In the genomic region with DNA sequence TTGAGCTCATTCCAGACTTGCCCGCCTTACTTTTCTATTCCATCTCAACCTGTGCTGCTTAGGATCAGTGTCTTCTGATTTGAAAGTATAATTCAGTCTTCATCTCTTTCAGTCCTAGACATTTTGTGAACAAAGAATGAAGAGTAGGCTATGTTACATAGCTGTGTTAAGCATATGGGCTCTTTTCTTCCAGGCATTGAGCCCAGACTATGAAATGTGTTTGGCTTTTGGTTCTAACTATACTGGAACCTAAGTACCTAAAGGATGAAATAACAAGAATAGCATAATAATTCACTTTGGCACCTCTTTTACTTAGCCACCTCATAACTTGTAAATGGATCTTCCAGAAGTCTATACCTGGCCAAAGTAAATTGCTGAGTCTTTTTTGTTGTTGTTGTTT, we compare ENCODE assay signal across 27 cellular contexts.
"Had no signal": no experiment of that assay in that cellular context is flagged by ENCODE, and none has a peak within 500 bp of the region (broad histone marks: within the 10 kb centered on the region; RNA-seq: fewer than 3 reads in every experiment).

No MANE protein-coding gene starts in this region.

- H3K79me2 ChIP-seq: parathyroid adenoma had no signal

- H3K4me3 ChIP-seq: coronary artery, gastroesophageal sphincter, heart left ventricle, left ventricle myocardium inferior, mucosa of descending colon, smooth muscle cell, thoracic aorta, upper lobe of left lung had no signal

- H3K4me3 Mint-ChIP-seq: activated CD8-positive, alpha-beta T cell treated with anti-CD3 and anti-CD28 coated beads for 36 hours; activated naive CD4-positive, alpha-beta T cell treated with anti-CD3 and anti-CD28 coated beads, Interleukin-2, amount 10 ng/mL, durations not matched to agents 7 days and 5 days; activated naive CD8-positive, alpha-beta T cell treated with anti-CD3 and anti-CD28 coated beads, Interleukin-2, amount 50 U/mL, for 24 hours; naive B cell; T-cell had no signal

- H3K27me3 ChIP-seq: brain microvascular endothelial cell, gastroesophageal sphincter, heart left ventricle, neutrophil, upper lobe of left lung had no signal

- H3K4me1 ChIP-seq: parathyroid adenoma had no signal

- H3K9me3 Mint-ChIP-seq: activated CD8-positive, alpha-beta T cell treated with anti-CD3 and anti-CD28 coated beads for 36 hours; activated naive CD4-positive, alpha-beta T cell treated with anti-CD3 and anti-CD28 coated beads, Interleukin-2, amount 10 ng/mL, durations not matched to agents 7 days and 5 days; activated naive CD8-positive, alpha-beta T cell treated with anti-CD3 and anti-CD28 coated beads, Interleukin-2, amount 50 U/mL, for 24 hours; naive B cell; T-cell had no signal

- H3K4me1 Mint-ChIP-seq: activated naive CD4-positive, alpha-beta T cell treated with anti-CD3 and anti-CD28 coated beads, Interleukin-2, amount 10 ng/mL, durations not matched to agents 7 days and 5 days; activated naive CD8-positive, alpha-beta T cell treated with anti-CD3 and anti-CD28 coated beads, Interleukin-2, amount 50 U/mL, for 24 hours; naive B cell had no signal

- H3K27ac ChIP-seq: brain microvascular endothelial cell, coronary artery, gastroesophageal sphincter, heart left ventricle, left ventricle myocardium inferior, neutrophil, parathyroid adenoma, thoracic aorta, upper lobe of left lung had no signal

- DNase-seq: activated CD4-positive, alpha-beta T cell treated with anti-CD3 and anti-CD28 coated beads for 48 hours; activated CD4-positive, CD25-positive, alpha-beta regulatory T cell; activated CD8-positive, alpha-beta T cell treated with anti-CD3 and anti-CD28 coated beads for 36 hours; activated effector memory CD4-positive, alpha-beta T cell treated with Interleukin-2 at 50 U/mL for 16 hours; activated naive CD4-positive, alpha-beta T cell treated with anti-CD3 and anti-CD28 coated beads, Interleukin-2, amount 10 ng/mL, durations not matched to agents 7 days and 5 days; activated naive CD8-positive, alpha-beta T cell treated with anti-CD3 and anti-CD28 coated beads, Interleukin-2, amount 50 U/mL, for 24 hours; activated T-cell treated with anti-CD3 and anti-CD28 coated beads, Interleukin-2, amount 50 U/mL, for 1 hour; anterior cingulate cortex; brain microvascular endothelial cell; central memory CD4-positive, alpha-beta T cell; heart left ventricle; kidney glomerular epithelial cell; left ventricle myocardium inferior; mucosa of descending colon; naive B cell; stimulated activated CD4-positive, alpha-beta T cell treated with anti-CD3 and anti-CD28 coated beads, Interleukin-4, amount 100 ng/mL, for 1 hour; T-cell; T-helper 9 cell; upper lobe of left lung had no signal

- H3K9me3 ChIP-seq: gastroesophageal sphincter, heart left ventricle, left ventricle myocardium inferior, mucosa of descending colon, neutrophil, thoracic aorta, upper lobe of left lung had no signal

- H3K27ac Mint-ChIP-seq: activated CD8-positive, alpha-beta T cell treated with anti-CD3 and anti-CD28 coated beads for 36 hours; activated naive CD4-positive, alpha-beta T cell treated with anti-CD3 and anti-CD28 coated beads, Interleukin-2, amount 10 ng/mL, durations not matched to agents 7 days and 5 days; activated naive CD8-positive, alpha-beta T cell treated with anti-CD3 and anti-CD28 coated beads, Interleukin-2, amount 50 U/mL, for 24 hours; T-cell had no signal

- H3K9ac ChIP-seq: parathyroid adenoma had no signal

- ATAC-seq: activated CD8-positive, alpha-beta T cell treated with anti-CD3 and anti-CD28 coated beads for 36 hours; activated naive CD8-positive, alpha-beta T cell treated with anti-CD3 and anti-CD28 coated beads, Interleukin-2, amount 50 U/mL, for 24 hours; esophagus mucosa; gastroesophageal sphincter; heart left ventricle; mucosa of descending colon; sciatic nerve; T-cell had no signal

- H3K4me2 ChIP-seq: smooth muscle cell had no signal

- H3K27me3 Mint-ChIP-seq: activated CD8-positive, alpha-beta T cell treated with anti-CD3 and anti-CD28 coated beads for 36 hours; activated naive CD4-positive, alpha-beta T cell treated with anti-CD3 and anti-CD28 coated beads, Interleukin-2, amount 10 ng/mL, durations not matched to agents 7 days and 5 days; activated naive CD8-positive, alpha-beta T cell treated with anti-CD3 and anti-CD28 coated beads, Interleukin-2, amount 50 U/mL, for 24 hours; naive B cell; T-cell had no signal

- H3K36me3 ChIP-seq: brain microvascular endothelial cell, thoracic aorta had no signal

- H2AFZ ChIP-seq: parathyroid adenoma had no signal
